In genomic region chr9:104278929-104279500, GRCh38 we compare ENCODE assay signal across 22 cellular contexts.
DNase-seq lines count a peak whose midpoint lies in the region; ATAC-seq, FAIRE-seq and TF ChIP-seq lines count a peak whose summit lies in the region.
"Had no signal": no experiment of that assay in that cellular context is flagged by ENCODE, and none has a peak within 500 bp of the region (broad histone marks: within the 10 kb centered on the region; RNA-seq: fewer than 3 reads in every experiment).

No MANE protein-coding gene starts in this region.

- peaks cover 23% of the 10 kb centered on the region for H3K4me1 ChIP-seq in ACC112 (ENCODE audit: control insufficient read depth, insufficient read depth, low read length, unreplicated experiment)
- H3K4me1 ChIP-seq in SK-N-SH (ENCODE audit: control insufficient read depth in 1 of 2, insufficient read depth in 2 of 2, low read depth in 1 of 2, low read length in 1 of 2) = peaks cover 0 to 3% of the 10 kb centered on the region in 2 experiments; a peak in 2 of 4 replicates
- no peaks in the 10 kb centered on the region for H3K4me1 ChIP-seq in keratinocyte (ENCODE audit: control insufficient read depth, extremely low read depth, insufficient read depth, low read length)
- H3K4me1 ChIP-seq in pancreas = peaks cover 12 to 24% (median 18%) of the 10 kb centered on the region in 3 donors
- no peaks in the 10 kb centered on the region for H3K4me1 ChIP-seq in HepG2 (ENCODE audit: insufficient read depth, low read length)

- no peaks in the 10 kb centered on the region for H3K9me1 ChIP-seq in keratinocyte (ENCODE audit: control insufficient read depth, extremely low read depth, insufficient read depth, low read length)

- H3K9me2 ChIP-seq in SK-N-SH = no peaks in the 10 kb centered on the region

- no peak for DNase-seq in SK-N-SH
- no peak for DNase-seq in keratinocyte (ENCODE audit: low read depth, low spot score)
- no peak for DNase-seq in pancreas
- no peak for DNase-seq in NCI-H510A treated with DMSO at 0.1 percent for 48 hours (lab: John Stamatoyannopoulos, UW)
- DNase-seq in D721Med (ENCODE audit: insufficient read length, low spot score) = no peak
- no peak for DNase-seq in HepG2 (ENCODE audit: low spot score)
- DNase-seq in GM10266 (ENCODE audit: extremely low spot score) = no peak
- DNase-seq: DMS53; Karpas-422; NCI-H1092 treated with DMSO at 0.1 percent for 48 hours; NCI-H1436; NCI-H187; NCI-H2081 treated with DMSO at 0.1 percent for 48 hours; NCI-H2171; NCI-H524 treated with DMSO at 0.1 percent for 48 hours; NCI-H774; NK-92 treated with Interleukin-12 subunit alpha and Interleukin-12 subunit beta, amount 100 ng/mL, for 24 hours; SHP77 had no signal

- FAIRE-seq in keratinocyte (lab: Jason Lieb, UNC) (no peak), pancreas (lab: Jason Lieb, UNC) (no peak), D721Med (lab: Jason Lieb, UNC) (no peak), HepG2 (lab: Jason Lieb, UNC) (no peak)

- BruUV-seq in HepG2 (replicated peaks; lab: Mats Ljungman, UMichigan) = no TSS peak

- no peaks in the 10 kb centered on the region for H3K9me3 ChIP-seq in SK-N-SH
- no peaks in the 10 kb centered on the region for H3K9me3 ChIP-seq in keratinocyte (ENCODE audit: control insufficient read depth, low read depth, low read length)
- no peaks in the 10 kb centered on the region for H3K9me3 ChIP-seq in pancreas
- no peaks in the 10 kb centered on the region for H3K9me3 ChIP-seq in HepG2 (ENCODE audit: low read length)

- H3K27ac ChIP-seq in ACC112 (ENCODE audit: low read depth, low read length) = peak overlapping the region; percentile 53; the same call in 1 of the 2 replicates
- H3K27ac ChIP-seq in SK-N-SH (ENCODE audit: low read depth in 2 of 2, low read length in 1 of 2) = peak overlapping the region in 1 of 2 experiments; percentile 42; a peak in 2 of 4 replicates
- H3K27ac ChIP-seq in keratinocyte (ENCODE audit: control insufficient read depth, insufficient read depth, low read length) = no peak overlapping the region
- peak overlapping the region in 2 of 4 donors; percentile 18 to 24 for H3K27ac ChIP-seq in pancreas
- H3K27ac ChIP-seq in HepG2 (ENCODE audit: extremely low read length, insufficient read depth, low read length) = no peak overlapping the region
- H3K27ac ChIP-seq: 22Rv1, RWPE1 had no signal

- ATAC-seq in pancreas (peak; percentile 42 to 67 (median 60)), HepG2 (no peak)
- ATAC-seq: Panc1 had no signal

- no peaks in the 10 kb centered on the region for H3K27me3 ChIP-seq in ACC112 (ENCODE audit: insufficient read depth, low read length)
- no peaks in the 10 kb centered on the region for H3K27me3 ChIP-seq in SK-N-SH (ENCODE audit: insufficient read depth)
- no peaks in the 10 kb centered on the region for H3K27me3 ChIP-seq in keratinocyte (ENCODE audit: control insufficient read depth, extremely low read depth, insufficient read depth, low read length)
- no peaks in the 10 kb centered on the region for H3K27me3 ChIP-seq in pancreas
- no peaks in the 10 kb centered on the region for H3K27me3 ChIP-seq in HepG2 (ENCODE audit: control insufficient read depth in 1 of 2, insufficient read depth in 2 of 2, low read length in 2 of 2)

- no peak for TF ChIP-seq CTCF in SK-N-SH (IDR thresholded peaks at IDR 0.05)
- no peak for TF ChIP-seq CTCF in keratinocyte (optimal IDR thresholded peaks at IDR 0.05 in 1 of 3, IDR thresholded peaks at IDR 0.05 in 1 of 3, conservative IDR thresholded peaks at IDR 0.05 in 1 of 3; ENCODE audit: extremely low read depth in 1 of 3, insufficient read depth in 2 of 3, low read length in 3 of 3)
- TF ChIP-seq CTCF in pancreas (IDR thresholded peaks at IDR 0.05) = no peak
- TF ChIP-seq CTCF in D721Med (IDR thresholded peaks at IDR 0.05; ENCODE audit: insufficient read depth, missing control alignments) = no peak
- no peak for TF ChIP-seq CTCF in HepG2 (CRISPR knock-in tag; IDR thresholded peaks at IDR 0.05)
- no peak for TF ChIP-seq CTCF in GM10266 (IDR thresholded peaks at IDR 0.05; ENCODE audit: control insufficient read depth, insufficient read depth, low read depth, missing control alignments)

- intact Hi-C loops in pancreas (cut with DNase I) = no loop called here
- intact Hi-C loops in HepG2 (cut with micrococcal nuclease; ENCODE audit: unreplicated experiment) = no loop called here

- POLR2A ChIA-PET in SK-N-SH (lab: Yijun Ruan, JAX) (no interaction called here), HepG2 (lab: Yijun Ruan, JAX) (no interaction called here)

- in situ Hi-C loops in HepG2 (cut with HindIII; ENCODE audit: extremely low pct_ligation_motif_present, low pct_unique_long_range_greater_than_20kb) = no loop called here

- no peaks in the 10 kb centered on the region for H3K36me3 ChIP-seq in ACC112 (ENCODE audit: insufficient read depth, low read length)
- no peaks in the 10 kb centered on the region for H3K36me3 ChIP-seq in SK-N-SH (replicated peaks in 1 of 2; ENCODE audit: control insufficient read depth in 1 of 2, insufficient read depth in 2 of 2, low read length in 1 of 2)
- no peaks in the 10 kb centered on the region for H3K36me3 ChIP-seq in keratinocyte (ENCODE audit: control insufficient read depth in 2 of 2, extremely low read depth in 1 of 2, insufficient read depth in 2 of 2, low read length in 2 of 2)
- no peaks in the 10 kb centered on the region for H3K36me3 ChIP-seq in pancreas
- H3K36me3 ChIP-seq in HepG2 (replicated peaks in 1 of 2; ENCODE audit: control insufficient read depth in 1 of 2, insufficient read depth in 2 of 2, low read length in 2 of 2) = no peaks in the 10 kb centered on the region

- peaks cover 10% of the 10 kb centered on the region for H3F3A ChIP-seq in SK-N-SH (replicated peaks; ENCODE audit: insufficient read depth)

- CTCF ChIA-PET in SK-N-SH (lab: Yijun Ruan, JAX) (no interaction called here), HepG2 (lab: Yijun Ruan, JAX; ENCODE audit: low intra/inter-chr PET ratio, low total read pairs) (no interaction called here)

- dilution Hi-C loops in keratinocyte (cut with MboI; ENCODE audit: extremely low pct_ligation_motif_present, low sequenced_read_pairs) = no loop called here

- H4K20me1 ChIP-seq in SK-N-SH (ENCODE audit: insufficient read depth) (no peaks in the 10 kb centered on the region), keratinocyte (ENCODE audit: control insufficient read depth, extremely low read depth, insufficient read depth, low read length) (no peaks in the 10 kb centered on the region), HepG2 (ENCODE audit: insufficient read depth, low read length) (no peaks in the 10 kb centered on the region)

- TF ChIP-seq RAD21 in SK-N-SH (IDR thresholded peaks at IDR 0.05; ENCODE audit: low read length) (no peak), HepG2 (CRISPR knock-in tag; IDR thresholded peaks at IDR 0.05) (no peak)

- H3K4me2 ChIP-seq in SK-N-SH (peak overlapping the region; percentile 61), keratinocyte (ENCODE audit: control insufficient read depth, extremely low read depth, insufficient read depth, low read depth, low read length) (no peak overlapping the region), HepG2 (ENCODE audit: low read depth, low read length) (no peak overlapping the region)

- WGBS in SK-N-SH (ENCODE audit: low lambda C conversion rate) = 38% methylated on average over 2 of the region's 2 CpGs
- 50 to 56% methylated on average over 2 of the region's 2 CpGs for WGBS in pancreas, 2 donors
- 35% methylated on average over 2 of the region's 2 CpGs for WGBS in HepG2 (ENCODE audit: low lambda C conversion rate)

- H2AFZ ChIP-seq in ACC112 (ENCODE audit: low read length, unreplicated experiment) (peak overlapping the region; percentile 65), SK-N-SH (ENCODE audit: low read depth) (peak overlapping the region; percentile 69; the same call in 1 of the 2 replicates), keratinocyte (ENCODE audit: control insufficient read depth, low read length) (peak overlapping the region; percentile 29), HepG2 (ENCODE audit: low read length) (no peak overlapping the region)

- peak overlapping the region; percentile 58; the same call in 1 of the 2 replicates for H3K4me3 ChIP-seq in ACC112 (ENCODE audit: low read depth, low read length)
- H3K4me3 ChIP-seq in SK-N-SH (ENCODE audit: low read depth in 2 of 2, low read length in 1 of 2) = peak overlapping the region in 1 of 2 experiments; percentile 28; a peak in 1 of 4 replicates
- no peak overlapping the region for H3K4me3 ChIP-seq in keratinocyte (ENCODE audit: control insufficient read depth in 2 of 3, extremely low read depth in 1 of 3, insufficient read depth in 2 of 3, low read depth in 1 of 3, low read length in 3 of 3)
- no peak overlapping the region for H3K4me3 ChIP-seq in pancreas
- H3K4me3 ChIP-seq in HepG2 (replicated peaks in 1 of 3; ENCODE audit: insufficient read depth in 1 of 3, low read depth in 2 of 3, low read length in 3 of 3) = no peak overlapping the region

- TF ChIP-seq EP300 in SK-N-SH (IDR thresholded peaks at IDR 0.05; ENCODE audit: borderline replicate concordance in 1 of 2, low read depth in 1 of 2, low read length in 1 of 2) (no peak), HepG2 (IDR thresholded peaks at IDR 0.05; ENCODE audit: low read depth in 2 of 2, low read length in 2 of 2) (no peak), HepG2 (CRISPR knock-in tag; IDR thresholded peaks at IDR 0.05; ENCODE audit: borderline replicate concordance) (no peak)

- H3K9ac ChIP-seq in SK-N-SH (peak overlapping the region; percentile 20; the same call in 1 of the 2 replicates), keratinocyte (ENCODE audit: control insufficient read depth, extremely low read depth, insufficient read depth, low read length) (no peak overlapping the region), HepG2 (ENCODE audit: insufficient read depth, low read depth, low read length) (no peak overlapping the region)

- no peak for TF ChIP-seq POLR2A in HepG2 (IDR thresholded peaks at IDR 0.05; ENCODE audit: insufficient read depth in 1 of 2, low read depth in 2 of 2, low read length in 2 of 2)

- H3K79me2 ChIP-seq in ACC112 (ENCODE audit: control insufficient read depth, insufficient read depth, low read length, unreplicated experiment) (no peaks in the 10 kb centered on the region), SK-N-SH (ENCODE audit: insufficient read depth) (no peaks in the 10 kb centered on the region), keratinocyte (ENCODE audit: control insufficient read depth, insufficient read depth, low read length) (no peaks in the 10 kb centered on the region), HepG2 (ENCODE audit: insufficient read depth, low read length) (no peaks in the 10 kb centered on the region)

TF ChIP-seq in HepG2, 621 proteins besides CTCF, POLR2A, EP300 and RAD21 (continues in another document):
- no peak for TF ChIP-seq ZNF570 (CRISPR knock-in tag; IDR thresholded peaks at IDR 0.05; ENCODE audit: borderline replicate concordance)
- TF ChIP-seq ZNF124 (CRISPR knock-in tag; IDR thresholded peaks at IDR 0.05) = no peak
- TF ChIP-seq KLF11 (CRISPR knock-in tag; IDR thresholded peaks at IDR 0.05) = no peak
